8 cellular contexts compared by ENCODE assay signal in the genomic region with DNA sequence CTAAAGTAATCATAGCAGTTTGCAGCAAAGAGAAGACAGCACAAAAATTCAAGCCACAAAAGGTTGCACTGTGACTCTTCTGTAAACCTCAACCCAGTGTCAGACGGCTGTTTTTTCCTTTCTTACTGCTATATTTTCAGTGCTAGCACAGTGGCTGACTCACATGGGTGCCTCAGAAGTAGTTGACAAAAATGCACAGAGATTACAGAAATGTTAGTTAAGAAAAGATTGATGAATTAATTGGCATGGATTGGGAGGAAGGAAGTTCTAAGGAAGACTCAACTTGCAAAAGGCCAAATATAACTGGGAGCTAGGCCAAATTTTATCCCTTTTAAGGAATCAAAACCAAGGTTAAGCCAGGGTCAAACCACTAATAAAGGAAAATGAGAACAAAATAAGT. TPM values are rescaled to one million over a fixed set of nuclear protein-coding genes. Genes with fewer than 3 reads are reported as not detected.
DNase-seq lines count a peak whose midpoint lies in the region; ATAC-seq and TF ChIP-seq lines count a peak whose summit lies in the region.

No MANE protein-coding gene starts in this region.

- POLR2A ChIA-PET in OCI-LY7 (lab: Charles Lee) (interaction anchor here (0.9 kb wide), 1 partner anchor 15 kb away, joined by 4 read pairs; no protein-coding TSS in a partner anchor), PC-9 (lab: Charles Lee; ENCODE audit: unreplicated experiment) (no interaction called here)

- no peaks in the 10 kb centered on the region for H3K79me2 ChIP-seq in parathyroid adenoma
- H3K79me2 ChIP-seq in OCI-LY7 (ENCODE audit: insufficient read depth, low read depth, low read length), result no peaks in the 10 kb centered on the region
- no peaks in the 10 kb centered on the region for H3K79me2 ChIP-seq in PC-9 (ENCODE audit: low read depth)

- no peak overlapping the region for H3K4me2 ChIP-seq in parathyroid adenoma (ENCODE audit: low read length)
- H3K4me2 ChIP-seq in OCI-LY7 (ENCODE audit: low read length), result no peak overlapping the region
- no peak overlapping the region for H3K4me2 ChIP-seq in PC-9

- H3K9me3 ChIP-seq in parathyroid adenoma (ENCODE audit: control insufficient read depth, low read length), result no peaks in the 10 kb centered on the region
- no peaks in the 10 kb centered on the region for H3K9me3 ChIP-seq in OCI-LY7 (ENCODE audit: low read length)
- no peaks in the 10 kb centered on the region for H3K9me3 ChIP-seq in PC-9 (ENCODE audit: insufficient read depth, low read depth)

- H2AFZ ChIP-seq in parathyroid adenoma, result peak overlapping the region; percentile 13
- H2AFZ ChIP-seq in OCI-LY7 (ENCODE audit: low read length), result no peak overlapping the region
- H2AFZ ChIP-seq in PC-9, result no peak overlapping the region

- H3K9me2 ChIP-seq in OCI-LY7 (ENCODE audit: insufficient read depth, low read length), result no peaks in the 10 kb centered on the region
- H3K9me2 ChIP-seq in PC-9 (ENCODE audit: insufficient read depth), result no peaks in the 10 kb centered on the region

- BruUV-seq in OCI-LY7 (replicated peaks; lab: Mats Ljungman, UMichigan) (no TSS peak), PC-9 (replicated peaks; lab: Mats Ljungman, UMichigan) (no TSS peak)

- intact Hi-C loops in OCI-LY7 (cut with micrococcal nuclease; ENCODE audit: unreplicated experiment), result no loop called here
- intact Hi-C loops in PC-9 (cut with micrococcal nuclease; ENCODE audit: unreplicated experiment), result no loop called here

- no peak for TF ChIP-seq POLR2A in GM18505 (IDR thresholded peaks at IDR 0.05; ENCODE audit: borderline replicate concordance, extremely low read depth, insufficient read depth, insufficient read length)

- CTCF ChIA-PET in OCI-LY7 (lab: Charles Lee; ENCODE audit: unreplicated experiment), result no interaction called here
- CTCF ChIA-PET in PC-9 (lab: Charles Lee), result no interaction called here

- no peak for TF ChIP-seq CTCF in parathyroid adenoma (IDR thresholded peaks at IDR 0.05)
- no peak for TF ChIP-seq CTCF in OCI-LY7 (conservative IDR thresholded peaks at IDR 0.05; ENCODE audit: low read length)
- no peak for TF ChIP-seq CTCF in PC-9 (conservative IDR thresholded peaks at IDR 0.05)

- DNase-seq in activated effector memory CD4-positive, alpha-beta T cell treated with Interleukin-2 at 50 U/mL for 16 hours, result peak; percentile 18
- DNase-seq in NCI-H187 treated with DMSO at 0.1 percent for 48 hours (lab: John Stamatoyannopoulos, UW) (no peak), GDM1 (lab: John Stamatoyannopoulos, UW) (no peak), OCI-LY7 (ENCODE audit: low spot score) (no peak), PC-9 (no peak)

- H3K4me3 ChIP-seq in parathyroid adenoma (ENCODE audit: low read depth, low read length) (no peak overlapping the region), OCI-LY7 (ENCODE audit: low read depth, low read length, poor library complexity, severe bottlenecking) (no peak overlapping the region), PC-9 (no peak overlapping the region)

- ATAC-seq in GM18505 (IDR thresholded peaks at IDR 0.05; ENCODE audit: unreplicated experiment) (peak; percentile 82), HG03095 (IDR thresholded peaks at IDR 0.05; ENCODE audit: unreplicated experiment) (peak; percentile 77)

- no peaks in the 10 kb centered on the region for H3K27me3 ChIP-seq in parathyroid adenoma (ENCODE audit: control insufficient read depth, insufficient read depth, low read length)
- no peaks in the 10 kb centered on the region for H3K27me3 ChIP-seq in PC-9 (ENCODE audit: insufficient read depth, low read depth)

- H3K9ac ChIP-seq in parathyroid adenoma, result no peak overlapping the region

- no peaks in the 10 kb centered on the region for H3F3A ChIP-seq in PC-9 (ENCODE audit: insufficient read depth, low read depth)

- H3K4me1 ChIP-seq in parathyroid adenoma, result peaks cover 4% of the 10 kb centered on the region
- no peaks in the 10 kb centered on the region for H3K4me1 ChIP-seq in OCI-LY7 (ENCODE audit: insufficient read depth, low read length, poor library complexity, severe bottlenecking)
- no peaks in the 10 kb centered on the region for H3K4me1 ChIP-seq in PC-9 (replicated peaks; ENCODE audit: insufficient read depth)

- H4K20me1 ChIP-seq in OCI-LY7 (ENCODE audit: insufficient read depth, low read length), result no peaks in the 10 kb centered on the region
- no peaks in the 10 kb centered on the region for H4K20me1 ChIP-seq in PC-9 (ENCODE audit: insufficient read depth)

- no peaks in the 10 kb centered on the region for H3K36me3 ChIP-seq in parathyroid adenoma (ENCODE audit: control insufficient read depth, insufficient read depth, low read length)
- no peaks in the 10 kb centered on the region for H3K36me3 ChIP-seq in OCI-LY7 (ENCODE audit: insufficient read depth, low read length)
- H3K36me3 ChIP-seq in PC-9 (ENCODE audit: low read depth), result no peaks in the 10 kb centered on the region

- peak overlapping the region; percentile 4 for H3K27ac ChIP-seq in parathyroid adenoma
- H3K27ac ChIP-seq in OCI-LY7 (ENCODE audit: low read depth, low read length, poor library complexity, severe bottlenecking), result no peak overlapping the region
- H3K27ac ChIP-seq in PC-9, result no peak overlapping the region

RNA-seq across cellular contexts. Expression of a gene that starts 43.7 kb away (rescaled TPM):
- not detected in 2 replicates for total RNA-seq in OCI-LY7 (2014; rRNA removed; shearing (Covaris generic))
- total RNA-seq in OCI-LY7 (2022), result not detected in 2 replicates
- total RNA-seq in PC-9 (2021), result 3.0 and 4.0 TPM in 2 replicates

RNA-seq across cellular contexts. Expression of a gene that starts 43.7 kb away (rescaled TPM):
- total RNA-seq in OCI-LY7 (2014; rRNA removed; shearing (Covaris generic)), result 11.1 and 13.0 TPM in 2 replicates
- total RNA-seq in OCI-LY7 (2022), result 8.8 and 10.2 TPM in 2 replicates
- 19.8 and 21.5 TPM in 2 replicates for total RNA-seq in PC-9 (2021)
